1 cellular context compared by ENCODE assay signal in the genomic region with DNA sequence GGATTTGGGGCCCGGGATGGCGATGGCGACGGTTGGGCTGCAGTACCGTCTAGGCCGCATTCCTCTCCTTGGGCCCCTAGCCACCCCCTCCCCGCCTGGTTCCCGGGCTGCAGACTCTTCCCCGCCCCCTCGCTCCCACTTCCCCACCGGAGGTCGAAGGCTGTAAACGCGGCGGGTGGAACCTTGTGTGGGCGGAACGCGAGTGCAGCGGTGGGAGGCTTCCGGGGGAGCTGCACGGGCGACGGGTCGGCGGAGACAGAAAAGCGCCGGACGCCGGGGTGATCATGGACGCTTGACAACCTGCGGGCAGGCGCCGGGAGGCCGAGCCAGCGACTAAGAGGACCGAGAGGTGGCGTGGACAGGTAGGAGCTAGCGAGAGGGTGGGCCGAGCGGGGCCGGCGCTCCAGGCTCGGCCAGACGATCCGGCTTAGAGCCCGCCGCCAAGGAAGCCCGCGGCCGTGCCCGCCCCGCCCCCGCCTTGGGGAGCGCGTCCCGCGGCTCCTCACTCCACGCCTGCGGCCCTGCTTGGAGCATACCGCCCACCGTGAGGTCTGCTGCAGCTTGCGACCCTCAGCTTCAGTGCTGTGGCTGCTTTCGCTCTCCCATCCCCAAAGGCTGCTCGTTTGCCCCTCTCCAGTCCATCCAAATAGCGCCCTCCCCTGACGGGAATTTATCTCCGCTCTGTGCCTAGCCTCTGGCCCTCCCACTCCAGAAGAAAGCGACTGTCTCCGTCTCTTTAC.
TF ChIP-seq lines count a peak whose summit lies in the region.

A gene (plus strand): TSS at position 269 of the 740 bp plus-strand sequence. CDS start 2,126 bp downstream, outside the sequence.

TF ChIP-seq in HepG2, 621 proteins besides CTCF, POLR2A, EP300 and RAD21 (continued from another document and continues in another):
- TF ChIP-seq, protein P1, sequence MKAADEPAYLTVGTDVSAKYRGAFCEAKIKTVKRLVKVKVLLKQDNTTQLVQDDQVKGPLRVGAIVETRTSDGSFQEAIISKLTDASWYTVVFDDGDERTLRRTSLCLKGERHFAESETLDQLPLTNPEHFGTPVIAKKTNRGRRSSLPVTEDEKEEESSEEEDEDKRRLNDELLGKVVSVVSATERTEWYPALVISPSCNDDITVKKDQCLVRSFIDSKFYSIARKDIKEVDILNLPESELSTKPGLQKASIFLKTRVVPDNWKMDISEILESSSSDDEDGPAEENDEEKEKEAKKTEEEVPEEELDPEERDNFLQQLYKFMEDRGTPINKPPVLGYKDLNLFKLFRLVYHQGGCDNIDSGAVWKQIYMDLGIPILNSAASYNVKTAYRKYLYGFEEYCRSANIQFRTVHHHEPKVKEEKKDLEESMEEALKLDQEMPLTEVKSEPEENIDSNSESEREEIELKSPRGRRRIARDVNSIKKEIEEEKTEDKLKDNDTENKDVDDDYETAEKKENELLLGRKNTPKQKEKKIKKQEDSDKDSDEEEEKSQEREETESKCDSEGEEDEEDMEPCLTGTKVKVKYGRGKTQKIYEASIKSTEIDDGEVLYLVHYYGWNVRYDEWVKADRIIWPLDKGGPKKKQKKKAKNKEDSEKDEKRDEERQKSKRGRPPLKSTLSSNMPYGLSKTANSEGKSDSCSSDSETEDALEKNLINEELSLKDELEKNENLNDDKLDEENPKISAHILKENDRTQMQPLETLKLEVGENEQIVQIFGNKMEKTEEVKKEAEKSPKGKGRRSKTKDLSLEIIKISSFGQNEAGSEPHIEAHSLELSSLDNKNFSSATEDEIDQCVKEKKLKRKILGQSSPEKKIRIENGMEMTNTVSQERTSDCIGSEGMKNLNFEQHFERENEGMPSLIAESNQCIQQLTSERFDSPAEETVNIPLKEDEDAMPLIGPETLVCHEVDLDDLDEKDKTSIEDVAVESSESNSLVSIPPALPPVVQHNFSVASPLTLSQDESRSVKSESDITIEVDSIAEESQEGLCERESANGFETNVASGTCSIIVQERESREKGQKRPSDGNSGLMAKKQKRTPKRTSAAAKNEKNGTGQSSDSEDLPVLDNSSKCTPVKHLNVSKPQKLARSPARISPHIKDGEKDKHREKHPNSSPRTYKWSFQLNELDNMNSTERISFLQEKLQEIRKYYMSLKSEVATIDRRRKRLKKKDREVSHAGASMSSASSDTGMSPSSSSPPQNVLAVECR (CRISPR knock-in tag; IDR thresholded peaks at IDR 0.05; ENCODE audit: borderline replicate concordance) = peak; percentile 99
- TF ChIP-seq FOXA1 (IDR thresholded peaks at IDR 0.05) (no peak), FOXA1 (CRISPR knock-in tag; IDR thresholded peaks at IDR 0.05) (peak; percentile 72), ZNF235 (CRISPR knock-in tag; IDR thresholded peaks at IDR 0.05; ENCODE audit: borderline replicate concordance) (no peak), CBX5 (CRISPR knock-in tag; IDR thresholded peaks at IDR 0.05; ENCODE audit: borderline replicate concordance) (peak; percentile 99), ZNF234 (CRISPR knock-in tag; conservative IDR thresholded peaks at IDR 0.05) (no peak), PHF5A (CRISPR knock-in tag; IDR thresholded peaks at IDR 0.05; ENCODE audit: low read depth, unreplicated experiment) (peak; percentile 93), KDM5B (CRISPR knock-in tag; IDR thresholded peaks at IDR 0.05; ENCODE audit: borderline replicate concordance) (peak; percentile 99), ZMYM4 (CRISPR knock-in tag; IDR thresholded peaks at IDR 0.05) (peak; percentile 94), SMAD9 (CRISPR knock-in tag; IDR thresholded peaks at IDR 0.05) (no peak), FOXK1 (CRISPR knock-in tag; IDR thresholded peaks at IDR 0.05; ENCODE audit: borderline replicate concordance, low read depth) (peak; percentile 99), RFXAP (CRISPR knock-in tag; IDR thresholded peaks at IDR 0.05; ENCODE audit: borderline replicate concordance) (peak; percentile 98), HDAC2 (CRISPR knock-in tag; IDR thresholded peaks at IDR 0.05) (peak; percentile 99), ZNF256 (CRISPR knock-in tag; conservative IDR thresholded peaks at IDR 0.05) (peak; percentile 35; the same call in 1 of the 2 replicates), CENPT (CRISPR knock-in tag; IDR thresholded peaks at IDR 0.05; ENCODE audit: low read depth) (0 out of 2 replicates have a peak, but pooled peaks have one; percentile 75), EED (CRISPR knock-in tag; IDR thresholded peaks at IDR 0.05) (peak; percentile 97), MYC (CRISPR knock-in tag; IDR thresholded peaks at IDR 0.05; ENCODE audit: borderline replicate concordance) (peak; percentile 96; the same call in 1 of the 2 replicates), HNF4A (CRISPR knock-in tag; IDR thresholded peaks at IDR 0.05) (peak; percentile 65), SMC3 (IDR thresholded peaks at IDR 0.05; ENCODE audit: low read length) (peak; percentile 2; the same call in 1 of the 2 replicates), PTBP1 (IDR thresholded peaks at IDR 0.05; ENCODE audit: low read depth, low read length, poor library complexity, severe bottlenecking) (peak; percentile 94), BORCS8-MEF2B (CRISPR knock-in tag; IDR thresholded peaks at IDR 0.05) (peak; percentile 99), SP4 (CRISPR knock-in tag; IDR thresholded peaks at IDR 0.05) (peak; percentile 95)
- TF ChIP-seq, protein P2, sequence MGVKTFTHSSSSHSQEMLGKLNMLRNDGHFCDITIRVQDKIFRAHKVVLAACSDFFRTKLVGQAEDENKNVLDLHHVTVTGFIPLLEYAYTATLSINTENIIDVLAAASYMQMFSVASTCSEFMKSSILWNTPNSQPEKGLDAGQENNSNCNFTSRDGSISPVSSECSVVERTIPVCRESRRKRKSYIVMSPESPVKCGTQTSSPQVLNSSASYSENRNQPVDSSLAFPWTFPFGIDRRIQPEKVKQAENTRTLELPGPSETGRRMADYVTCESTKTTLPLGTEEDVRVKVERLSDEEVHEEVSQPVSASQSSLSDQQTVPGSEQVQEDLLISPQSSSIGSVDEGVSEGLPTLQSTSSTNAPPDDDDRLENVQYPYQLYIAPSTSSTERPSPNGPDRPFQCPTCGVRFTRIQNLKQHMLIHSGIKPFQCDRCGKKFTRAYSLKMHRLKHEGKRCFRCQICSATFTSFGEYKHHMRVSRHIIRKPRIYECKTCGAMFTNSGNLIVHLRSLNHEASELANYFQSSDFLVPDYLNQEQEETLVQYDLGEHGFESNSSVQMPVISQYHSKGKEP (CRISPR knock-in tag; IDR thresholded peaks at IDR 0.05) = peak; percentile 91; the same call in 1 of the 2 replicates
- TF ChIP-seq, protein P3, sequence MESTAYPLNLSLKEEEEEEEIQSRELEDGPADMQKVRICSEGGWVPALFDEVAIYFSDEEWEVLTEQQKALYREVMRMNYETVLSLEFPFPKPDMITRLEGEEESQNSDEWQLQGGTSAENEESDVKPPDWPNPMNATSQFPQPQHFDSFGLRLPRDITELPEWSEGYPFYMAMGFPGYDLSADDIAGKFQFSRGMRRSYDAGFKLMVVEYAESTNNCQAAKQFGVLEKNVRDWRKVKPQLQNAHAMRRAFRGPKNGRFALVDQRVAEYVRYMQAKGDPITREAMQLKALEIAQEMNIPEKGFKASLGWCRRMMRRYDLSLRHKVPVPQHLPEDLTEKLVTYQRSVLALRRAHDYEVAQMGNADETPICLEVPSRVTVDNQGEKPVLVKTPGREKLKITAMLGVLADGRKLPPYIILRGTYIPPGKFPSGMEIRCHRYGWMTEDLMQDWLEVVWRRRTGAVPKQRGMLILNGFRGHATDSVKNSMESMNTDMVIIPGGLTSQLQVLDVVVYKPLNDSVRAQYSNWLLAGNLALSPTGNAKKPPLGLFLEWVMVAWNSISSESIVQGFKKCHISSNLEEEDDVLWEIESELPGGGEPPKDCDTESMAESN (CRISPR knock-in tag; conservative IDR thresholded peaks at IDR 0.05) = peak; percentile 99
- TF ChIP-seq, protein P4, sequence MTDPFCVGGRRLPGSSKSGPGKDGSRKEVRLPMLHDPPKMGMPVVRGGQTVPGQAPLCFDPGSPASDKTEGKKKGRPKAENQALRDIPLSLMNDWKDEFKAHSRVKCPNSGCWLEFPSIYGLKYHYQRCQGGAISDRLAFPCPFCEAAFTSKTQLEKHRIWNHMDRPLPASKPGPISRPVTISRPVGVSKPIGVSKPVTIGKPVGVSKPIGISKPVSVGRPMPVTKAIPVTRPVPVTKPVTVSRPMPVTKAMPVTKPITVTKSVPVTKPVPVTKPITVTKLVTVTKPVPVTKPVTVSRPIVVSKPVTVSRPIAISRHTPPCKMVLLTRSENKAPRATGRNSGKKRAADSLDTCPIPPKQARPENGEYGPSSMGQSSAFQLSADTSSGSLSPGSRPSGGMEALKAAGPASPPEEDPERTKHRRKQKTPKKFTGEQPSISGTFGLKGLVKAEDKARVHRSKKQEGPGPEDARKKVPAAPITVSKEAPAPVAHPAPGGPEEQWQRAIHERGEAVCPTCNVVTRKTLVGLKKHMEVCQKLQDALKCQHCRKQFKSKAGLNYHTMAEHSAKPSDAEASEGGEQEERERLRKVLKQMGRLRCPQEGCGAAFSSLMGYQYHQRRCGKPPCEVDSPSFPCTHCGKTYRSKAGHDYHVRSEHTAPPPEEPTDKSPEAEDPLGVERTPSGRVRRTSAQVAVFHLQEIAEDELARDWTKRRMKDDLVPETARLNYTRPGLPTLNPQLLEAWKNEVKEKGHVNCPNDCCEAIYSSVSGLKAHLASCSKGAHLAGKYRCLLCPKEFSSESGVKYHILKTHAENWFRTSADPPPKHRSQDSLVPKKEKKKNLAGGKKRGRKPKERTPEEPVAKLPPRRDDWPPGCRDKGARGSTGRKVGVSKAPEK (CRISPR knock-in tag; IDR thresholded peaks at IDR 0.05; ENCODE audit: borderline replicate concordance) = peak; percentile 96; the same call in 1 of the 2 replicates
- TF ChIP-seq, protein P5, sequence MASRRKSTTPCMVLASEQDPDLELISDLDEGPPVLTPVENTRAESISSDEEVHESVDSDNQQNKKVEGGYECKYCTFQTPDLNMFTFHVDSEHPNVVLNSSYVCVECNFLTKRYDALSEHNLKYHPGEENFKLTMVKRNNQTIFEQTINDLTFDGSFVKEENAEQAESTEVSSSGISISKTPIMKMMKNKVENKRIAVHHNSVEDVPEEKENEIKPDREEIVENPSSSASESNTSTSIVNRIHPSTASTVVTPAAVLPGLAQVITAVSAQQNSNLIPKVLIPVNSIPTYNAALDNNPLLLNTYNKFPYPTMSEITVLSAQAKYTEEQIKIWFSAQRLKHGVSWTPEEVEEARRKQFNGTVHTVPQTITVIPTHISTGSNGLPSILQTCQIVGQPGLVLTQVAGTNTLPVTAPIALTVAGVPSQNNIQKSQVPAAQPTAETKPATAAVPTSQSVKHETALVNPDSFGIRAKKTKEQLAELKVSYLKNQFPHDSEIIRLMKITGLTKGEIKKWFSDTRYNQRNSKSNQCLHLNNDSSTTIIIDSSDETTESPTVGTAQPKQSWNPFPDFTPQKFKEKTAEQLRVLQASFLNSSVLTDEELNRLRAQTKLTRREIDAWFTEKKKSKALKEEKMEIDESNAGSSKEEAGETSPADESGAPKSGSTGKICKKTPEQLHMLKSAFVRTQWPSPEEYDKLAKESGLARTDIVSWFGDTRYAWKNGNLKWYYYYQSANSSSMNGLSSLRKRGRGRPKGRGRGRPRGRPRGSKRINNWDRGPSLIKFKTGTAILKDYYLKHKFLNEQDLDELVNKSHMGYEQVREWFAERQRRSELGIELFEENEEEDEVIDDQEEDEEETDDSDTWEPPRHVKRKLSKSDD (CRISPR knock-in tag; IDR thresholded peaks at IDR 0.05; ENCODE audit: low read depth) = peak; percentile 96
- TF ChIP-seq, protein P6, sequence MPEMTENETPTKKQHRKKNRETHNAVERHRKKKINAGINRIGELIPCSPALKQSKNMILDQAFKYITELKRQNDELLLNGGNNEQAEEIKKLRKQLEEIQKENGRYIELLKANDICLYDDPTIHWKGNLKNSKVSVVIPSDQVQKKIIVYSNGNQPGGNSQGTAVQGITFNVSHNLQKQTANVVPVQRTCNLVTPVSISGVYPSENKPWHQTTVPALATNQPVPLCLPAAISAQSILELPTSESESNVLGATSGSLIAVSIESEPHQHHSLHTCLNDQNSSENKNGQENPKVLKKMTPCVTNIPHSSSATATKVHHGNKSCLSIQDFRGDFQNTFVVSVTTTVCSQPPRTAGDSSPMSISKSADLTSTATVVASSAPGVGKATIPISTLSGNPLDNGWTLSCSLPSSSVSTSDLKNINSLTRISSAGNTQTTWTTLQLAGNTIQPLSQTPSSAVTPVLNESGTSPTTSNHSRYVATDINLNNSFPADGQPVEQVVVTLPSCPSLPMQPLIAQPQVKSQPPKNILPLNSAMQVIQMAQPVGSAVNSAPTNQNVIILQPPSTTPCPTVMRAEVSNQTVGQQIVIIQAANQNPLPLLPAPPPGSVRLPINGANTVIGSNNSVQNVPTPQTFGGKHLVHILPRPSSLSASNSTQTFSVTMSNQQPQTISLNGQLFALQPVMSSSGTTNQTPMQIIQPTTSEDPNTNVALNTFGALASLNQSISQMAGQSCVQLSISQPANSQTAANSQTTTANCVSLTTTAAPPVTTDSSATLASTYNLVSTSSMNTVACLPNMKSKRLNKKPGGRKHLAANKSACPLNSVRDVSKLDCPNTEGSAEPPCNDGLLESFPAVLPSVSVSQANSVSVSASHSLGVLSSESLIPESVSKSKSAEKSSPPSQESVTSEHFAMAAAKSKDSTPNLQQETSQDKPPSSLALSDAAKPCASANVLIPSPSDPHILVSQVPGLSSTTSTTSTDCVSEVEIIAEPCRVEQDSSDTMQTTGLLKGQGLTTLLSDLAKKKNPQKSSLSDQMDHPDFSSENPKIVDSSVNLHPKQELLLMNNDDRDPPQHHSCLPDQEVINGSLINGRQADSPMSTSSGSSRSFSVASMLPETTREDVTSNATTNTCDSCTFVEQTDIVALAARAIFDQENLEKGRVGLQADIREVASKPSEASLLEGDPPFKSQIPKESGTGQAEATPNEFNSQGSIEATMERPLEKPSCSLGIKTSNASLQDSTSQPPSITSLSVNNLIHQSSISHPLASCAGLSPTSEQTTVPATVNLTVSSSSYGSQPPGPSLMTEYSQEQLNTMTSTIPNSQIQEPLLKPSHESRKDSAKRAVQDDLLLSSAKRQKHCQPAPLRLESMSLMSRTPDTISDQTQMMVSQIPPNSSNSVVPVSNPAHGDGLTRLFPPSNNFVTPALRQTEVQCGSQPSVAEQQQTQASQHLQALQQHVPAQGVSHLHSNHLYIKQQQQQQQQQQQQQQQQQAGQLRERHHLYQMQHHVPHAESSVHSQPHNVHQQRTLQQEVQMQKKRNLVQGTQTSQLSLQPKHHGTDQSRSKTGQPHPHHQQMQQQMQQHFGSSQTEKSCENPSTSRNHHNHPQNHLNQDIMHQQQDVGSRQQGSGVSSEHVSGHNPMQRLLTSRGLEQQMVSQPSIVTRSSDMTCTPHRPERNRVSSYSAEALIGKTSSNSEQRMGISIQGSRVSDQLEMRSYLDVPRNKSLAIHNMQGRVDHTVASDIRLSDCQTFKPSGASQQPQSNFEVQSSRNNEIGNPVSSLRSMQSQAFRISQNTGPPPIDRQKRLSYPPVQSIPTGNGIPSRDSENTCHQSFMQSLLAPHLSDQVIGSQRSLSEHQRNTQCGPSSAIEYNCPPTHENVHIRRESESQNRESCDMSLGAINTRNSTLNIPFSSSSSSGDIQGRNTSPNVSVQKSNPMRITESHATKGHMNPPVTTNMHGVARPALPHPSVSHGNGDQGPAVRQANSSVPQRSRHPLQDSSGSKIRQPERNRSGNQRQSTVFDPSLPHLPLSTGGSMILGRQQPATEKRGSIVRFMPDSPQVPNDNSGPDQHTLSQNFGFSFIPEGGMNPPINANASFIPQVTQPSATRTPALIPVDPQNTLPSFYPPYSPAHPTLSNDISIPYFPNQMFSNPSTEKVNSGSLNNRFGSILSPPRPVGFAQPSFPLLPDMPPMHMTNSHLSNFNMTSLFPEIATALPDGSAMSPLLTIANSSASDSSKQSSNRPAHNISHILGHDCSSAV (CRISPR knock-in tag; IDR thresholded peaks at IDR 0.05; ENCODE audit: borderline replicate concordance) = 0 out of 2 replicates have a peak, but pooled peaks have one; percentile 53
